Comparison of ENCODE assay signal across 15 cellular contexts in genomic region chr10:93315261-93315660, GRCh38.
DNase-seq lines count a peak whose midpoint lies in the region; ATAC-seq and TF ChIP-seq lines count a peak whose summit lies in the region.
"Had no signal": no experiment of that assay in that cellular context is flagged by ENCODE, and none has a peak within 500 bp of the region (broad histone marks: within the 10 kb centered on the region; RNA-seq: fewer than 3 reads in every experiment).

No MANE protein-coding gene starts in this region.

- ATAC-seq in IMR-90 (ENCODE audit: low read depth) (no peak), HG03025 (IDR thresholded peaks at IDR 0.05; ENCODE audit: low FRiP score, unreplicated experiment) (no peak)

- H4K20me1 ChIP-seq in BLaER1 (no peaks in the 10 kb centered on the region), IMR-90 (ENCODE audit: insufficient read depth, low read length) (peaks cover 3% of the 10 kb centered on the region; the same call in 1 of the 2 replicates)

- H4K5ac ChIP-seq in IMR-90 (ENCODE audit: low read depth, low read length), result no peak overlapping the region

- no peak overlapping the region for H3K18ac ChIP-seq in IMR-90 (ENCODE audit: low read depth, low read length)

- in situ Hi-C loops in IMR-90 (cut with MboI; ENCODE audit: low sequenced_read_pairs), result loop anchor here (25.0 kb wide), 1 partner anchor 428 kb away; no protein-coding TSS in a partner anchor

- H3K27ac ChIP-seq in BLaER1 (no peak overlapping the region), IMR-90 (ENCODE audit: insufficient read depth, low read length) (no peak overlapping the region)

- H2AK9ac ChIP-seq in IMR-90 (replicated peaks; ENCODE audit: low read depth, low read length, poor library complexity), result no peak overlapping the region

- WGBS in IMR-90 (ENCODE audit: extremely low coverage in 2 of 2, insufficient read length in 1 of 2), 2 experiments, result 97% methylated on average over 5 of the region's 7 CpGs; no CpG with 5 or more reads in 1 of the 2 experiments

- no peak overlapping the region for H3K4me3 Mint-ChIP-seq in chondrocyte (ENCODE audit: unreplicated experiment)
- no peak overlapping the region for H3K4me3 Mint-ChIP-seq in nephron progenitor cell

- H2AFZ ChIP-seq in IMR-90 (replicated peaks; ENCODE audit: low read length, poor library complexity), result no peak overlapping the region

- no peak overlapping the region for H3K14ac ChIP-seq in IMR-90 (replicated peaks; ENCODE audit: low read depth, low read length)

- H3K9me3 ChIP-seq in BLaER1 (no peaks in the 10 kb centered on the region), IMR-90 (ENCODE audit: control insufficient read depth, insufficient read depth, low read length) (no peaks in the 10 kb centered on the region)
- H3K9me3 ChIP-seq: HAP-1 had no signal

- H3K9me3 Mint-ChIP-seq in chondrocyte (ENCODE audit: low read depth), result no peaks in the 10 kb centered on the region
- H3K9me3 Mint-ChIP-seq in nephron progenitor cell, result no peaks in the 10 kb centered on the region

- H4K91ac ChIP-seq in IMR-90 (ENCODE audit: insufficient read depth, low read depth, low read length), result no peak overlapping the region

- intact Hi-C loops in IMR-90 (cut with micrococcal nuclease), result no loop called here

- H3K79me1 ChIP-seq in IMR-90 (ENCODE audit: low read depth in 1 of 2, low read length in 2 of 2), result peaks cover 16 to 54% of the 10 kb centered on the region in 2 experiments

- H3K4me3 ChIP-seq in BLaER1 (no peak overlapping the region), IMR-90 (ENCODE audit: insufficient read depth, low read depth, low read length) (no peak overlapping the region)
- H3K4me3 ChIP-seq: HAP-1 had no signal

- H2BK120ac ChIP-seq in IMR-90 (ENCODE audit: low read depth, low read length), result no peak overlapping the region

- no peak for TF ChIP-seq POLR2A in IMR-90 (IDR thresholded peaks at IDR 0.05; ENCODE audit: low read depth, low read length)

- H2BK5ac ChIP-seq in IMR-90 (ENCODE audit: low read depth, low read length, poor library complexity, severe bottlenecking), result no peak overlapping the region

- H3K27ac Mint-ChIP-seq in chondrocyte (ENCODE audit: unreplicated experiment), result peak overlapping the region; percentile 75
- peak overlapping the region; percentile 46 for H3K27ac Mint-ChIP-seq in nephron progenitor cell

- no peak overlapping the region for H3K56ac ChIP-seq in IMR-90 (ENCODE audit: extremely low read depth, insufficient read depth, low read length)

- peaks cover 36% of the 10 kb centered on the region for H3K4me1 ChIP-seq in BLaER1
- H3K4me1 ChIP-seq in IMR-90 (ENCODE audit: control insufficient read depth, insufficient read depth, low read length), result peaks cover 3% of the 10 kb centered on the region; the same call in 1 of the 2 replicates
- H3K4me1 ChIP-seq: HAP-1 had no signal

- no peak overlapping the region for H4K8ac ChIP-seq in IMR-90 (ENCODE audit: low read depth in 2 of 2, low read length in 2 of 2)

- CTCF ChIA-PET in IMR-90 (lab: Yijun Ruan, JAX), result no interaction called here

- H3K36me3 ChIP-seq in BLaER1, result no peaks in the 10 kb centered on the region
- H3K36me3 ChIP-seq in IMR-90 (ENCODE audit: control insufficient read depth, insufficient read depth, low read length), result peaks cover 72% of the 10 kb centered on the region
- H3K36me3 ChIP-seq: HAP-1 had no signal

- H3K4me2 ChIP-seq in BLaER1, result peak overlapping the region; percentile 53
- no peak overlapping the region for H3K4me2 ChIP-seq in IMR-90 (ENCODE audit: low read depth, low read length)

- H3K9me1 ChIP-seq in IMR-90 (ENCODE audit: insufficient read depth, low read length), result peaks cover 11% of the 10 kb centered on the region; the same call in 1 of the 2 replicates

- H3K27me3 ChIP-seq in BLaER1 (no peaks in the 10 kb centered on the region), IMR-90 (ENCODE audit: control insufficient read depth, insufficient read depth, low read length) (no peaks in the 10 kb centered on the region)

- dilution Hi-C loops in IMR-90 (cut with HindIII; ENCODE audit: low sequenced_read_pairs, unreplicated experiment), result no loop called here

- no peak overlapping the region for H3K4ac ChIP-seq in IMR-90 (ENCODE audit: low read depth, low read length)

- H3K4me1 Mint-ChIP-seq in chondrocyte (ENCODE audit: low read depth) (peaks cover 47% of the 10 kb centered on the region), nephron progenitor cell (no peaks in the 10 kb centered on the region)

- POLR2A ChIA-PET in IMR-90 (lab: Charles Lee; ENCODE audit: unreplicated experiment), result no interaction called here

- DNase-seq in IMR-90 (no peak), chondrocyte (ENCODE audit: low spot score) (no peak), nephron progenitor cell (no peak), NCI-H2029 treated with DMSO at 0.1 percent for 48 hours (lab: John Stamatoyannopoulos, UW) (no peak)
- no peak for DNase-seq in activated CD4-positive, CD25-positive, alpha-beta regulatory T cell (lab: John Stamatoyannopoulos, UW)
- DNase-seq in stimulated activated CD4-positive, alpha-beta T cell treated with anti-CD3 and anti-CD28 coated beads, Interleukin-2, amount 100 ng/mL, for 48 hours, result no peak
- DNase-seq: DND-41, NCI-H187, NCI-H345, NCI-H526, OCI-M1, SIG-M5 had no signal

- H2AK5ac ChIP-seq in IMR-90 (ENCODE audit: low read depth, low read length), result no peak overlapping the region

- peaks cover 62% of the 10 kb centered on the region for H3K36me3 Mint-ChIP-seq in chondrocyte (ENCODE audit: low read depth)
- H3K36me3 Mint-ChIP-seq in nephron progenitor cell (ENCODE audit: low read depth), result peaks cover 23% of the 10 kb centered on the region

- H3K9ac ChIP-seq in BLaER1, result no peak overlapping the region
- no peak overlapping the region for H3K9ac ChIP-seq in IMR-90 (ENCODE audit: low read depth, low read length)

- no peak for TF ChIP-seq RAD21 in IMR-90 (IDR thresholded peaks at IDR 0.05; ENCODE audit: low read length)

- TF ChIP-seq CTCF in IMR-90 (conservative IDR thresholded peaks at IDR 0.05; ENCODE audit: low read depth, low read length), result no peak
- TF ChIP-seq CTCF in chondrocyte (IDR thresholded peaks at IDR 0.05), result no peak
- TF ChIP-seq CTCF in nephron progenitor cell (IDR thresholded peaks at IDR 0.05), result no peak

- H3K23ac ChIP-seq in IMR-90 (ENCODE audit: low read depth, low read length), result no peak overlapping the region; the same call in 1 of the 2 replicates

- H3K27me3 Mint-ChIP-seq in chondrocyte (ENCODE audit: low read depth) (no peaks in the 10 kb centered on the region), nephron progenitor cell (ENCODE audit: low read depth, poor library complexity) (peaks cover 8% of the 10 kb centered on the region)

- no peak overlapping the region for H2BK20ac ChIP-seq in IMR-90 (ENCODE audit: low read depth, low read length)

- no peak overlapping the region for H2BK15ac ChIP-seq in IMR-90 (ENCODE audit: low read depth, low read length)

- BruUV-seq in IMR-90 (replicated peaks; lab: Mats Ljungman, UMichigan), result TSS peak; percentile 12

TF ChIP-seq in IMR-90, 13 proteins besides CTCF, POLR2A, EP300 and RAD21:
- TF ChIP-seq MAZ (IDR thresholded peaks at IDR 0.05; ENCODE audit: borderline replicate concordance, low read depth, low read length) (no peak), RCOR1 (IDR thresholded peaks at IDR 0.05; ENCODE audit: insufficient replicate concordance, low read length) (no peak)
